14 cellular contexts compared by ENCODE assay signal in genomic region chr2:136052374-136053362, GRCh38.
DNase-seq lines count a peak whose midpoint lies in the region; ATAC-seq and TF ChIP-seq lines count a peak whose summit lies in the region.
"Had no signal": no experiment of that assay in that cellular context is flagged by ENCODE, and none has a peak within 500 bp of the region (broad histone marks: within the 10 kb centered on the region; RNA-seq: fewer than 3 reads in every experiment).

No MANE protein-coding gene starts in this region.

- H3K27me3 ChIP-seq in CD4-positive, alpha-beta memory T cell (ENCODE audit: insufficient read depth, low read length): no peaks in the 10 kb centered on the region
- no peaks in the 10 kb centered on the region for H3K27me3 ChIP-seq in upper lobe of right lung
- no peaks in the 10 kb centered on the region for H3K27me3 ChIP-seq in WERI-Rb-1 (ENCODE audit: insufficient read depth, low read depth, severe bottlenecking)
- H3K27me3 ChIP-seq: suprapubic skin had no signal

- no peaks in the 10 kb centered on the region for H3K9me3 ChIP-seq in CD4-positive, alpha-beta memory T cell (ENCODE audit: control insufficient read depth in 1 of 2, low read length in 2 of 2)
- no peaks in the 10 kb centered on the region for H3K9me3 ChIP-seq in upper lobe of right lung
- H3K9me3 ChIP-seq in WERI-Rb-1 (ENCODE audit: severe bottlenecking): no peaks in the 10 kb centered on the region
- H3K9me3 ChIP-seq: suprapubic skin had no signal

- ATAC-seq in GM18868 (IDR thresholded peaks at IDR 0.05; ENCODE audit: unreplicated experiment) (peak; percentile 60), HG02938 (IDR thresholded peaks at IDR 0.05; ENCODE audit: unreplicated experiment) (peak; percentile 37), upper lobe of right lung (no peak)

- H3K4me1 Mint-ChIP-seq in CD4-positive, alpha-beta memory T cell: peaks cover 73 to 89% (median 79%) of the 10 kb centered on the region in 4 donors

- no peaks in the 10 kb centered on the region for H3K36me3 Mint-ChIP-seq in CD4-positive, alpha-beta memory T cell

- H3K27ac ChIP-seq in CD4-positive, alpha-beta memory T cell (ENCODE audit: low read depth, low read length): peak overlapping the region; percentile 31
- H3K27ac ChIP-seq in upper lobe of right lung (no peak overlapping the region), WERI-Rb-1 (no peak overlapping the region)
- H3K27ac ChIP-seq: C4-2B, suprapubic skin had no signal

- POLR2A ChIA-PET in CD4-positive, alpha-beta memory T cell (lab: Charles Lee; ENCODE audit: partially characterized antibody): interaction anchor here (0.9 to 1.9 kb wide), 7 partner anchors 10 to 275 kb away, joined by 3 to 6 read pairs (median 4); partner anchors contain the start of gene DARS1

- peaks cover 0 to 3% (median 0%) of the 10 kb centered on the region in 8 donors for H3K9me3 Mint-ChIP-seq in CD4-positive, alpha-beta memory T cell

- H3K36me3 ChIP-seq in CD4-positive, alpha-beta memory T cell (ENCODE audit: insufficient read depth, low read length): no peaks in the 10 kb centered on the region
- H3K36me3 ChIP-seq in upper lobe of right lung (no peaks in the 10 kb centered on the region), WERI-Rb-1 (no peaks in the 10 kb centered on the region)
- H3K36me3 ChIP-seq: suprapubic skin had no signal

- H3K4me1 ChIP-seq in CD4-positive, alpha-beta memory T cell (ENCODE audit: insufficient read depth, low read length): peaks cover 93% of the 10 kb centered on the region
- H3K4me1 ChIP-seq in upper lobe of right lung: no peaks in the 10 kb centered on the region
- H3K4me1 ChIP-seq: suprapubic skin had no signal

- intact Hi-C loops in CD4-positive, alpha-beta memory T cell (cut with micrococcal nuclease): loop anchor here (2.0 to 5.0 kb wide), 3 partner anchors 84 to 330 kb away; no protein-coding TSS in a partner anchor
- intact Hi-C loops in upper lobe of right lung (cut with DNase I): no loop called here

- peak in 2 of 5 donors; percentile 11 to 38 for DNase-seq in CD4-positive, alpha-beta memory T cell
- peak; percentile 36 to 41 for DNase-seq in activated T-cell treated with anti-CD3 and anti-CD28 coated beads, Interleukin-2, amount 50 U/mL, for 48 hours
- DNase-seq in upper lobe of right lung: no peak
- no peak for DNase-seq in WERI-Rb-1
- DNase-seq in NCI-H2081 (lab: John Stamatoyannopoulos, UW): no peak
- no peak for DNase-seq in HT-29 (ENCODE audit: low spot score)
- DNase-seq: activated CD8-positive, alpha-beta memory T cell treated with anti-CD3 and anti-CD28 coated beads, Interleukin-2, amount 50 U/mL, for 48 hours; NCI-H1930; stimulated activated CD4-positive, alpha-beta T cell treated with anti-CD3 and anti-CD28 coated beads, Interleukin-12 subunit alpha, Interleukin-12 subunit beta, amount 100 ng/mL, for 4 hours had no signal

- H3K4me3 ChIP-seq in CD4-positive, alpha-beta memory T cell (ENCODE audit: low read length in 2 of 2): no peak overlapping the region
- H3K4me3 ChIP-seq in upper lobe of right lung (no peak overlapping the region), WERI-Rb-1 (ENCODE audit: low read depth, low read length) (no peak overlapping the region)
- H3K4me3 ChIP-seq: suprapubic skin had no signal

- CTCF ChIA-PET in CD4-positive, alpha-beta memory T cell (lab: Charles Lee; ENCODE audit: partially characterized antibody): interaction anchor here (1.4 kb wide), 1 partner anchor 90 kb away, joined by 3 read pairs; no protein-coding TSS in a partner anchor

- peak overlapping the region; percentile 40 to 82 (median 57) for H3K4me3 Mint-ChIP-seq in CD4-positive, alpha-beta memory T cell
- H3K4me3 Mint-ChIP-seq: dendritic cell treated with granulocyte-macrophage colony-stimulating factor and Interleukin-4, amounts not matched to agents 40 ng/mL and 50 ng/mL, for 4 days had no signal

- H3K27me3 Mint-ChIP-seq in CD4-positive, alpha-beta memory T cell: no peaks in the 10 kb centered on the region
- H3K27me3 Mint-ChIP-seq: dendritic cell treated with granulocyte-macrophage colony-stimulating factor and Interleukin-4, amounts not matched to agents 40 ng/mL and 50 ng/mL, for 4 days had no signal

- no peak for TF ChIP-seq CTCF in upper lobe of right lung (IDR thresholded peaks at IDR 0.05)
- no peak for TF ChIP-seq CTCF in WERI-Rb-1 (IDR thresholded peaks at IDR 0.05; ENCODE audit: low read depth, low read length)

- peak overlapping the region; percentile 66 to 91 (median 86) for H3K27ac Mint-ChIP-seq in CD4-positive, alpha-beta memory T cell
- H3K27ac Mint-ChIP-seq: dendritic cell treated with granulocyte-macrophage colony-stimulating factor and Interleukin-4, amounts not matched to agents 40 ng/mL and 50 ng/mL, for 4 days had no signal

Comparison
In these comparisons a context has a peak if more than half of its experiments do, and no peak if none do; other contexts are left out.
1. DNase-seq: peak in activated T-cell treated with anti-CD3 and anti-CD28 coated beads, Interleukin-2, amount 50 U/mL, for 48 hours (2 of 2); none in upper lobe of right lung (single experiment), WERI-Rb-1 (single experiment), NCI-H2081 (0 of 2) and HT-29 (single experiment).